ENCODE assay signal across 26 cellular contexts in the genomic region with DNA sequence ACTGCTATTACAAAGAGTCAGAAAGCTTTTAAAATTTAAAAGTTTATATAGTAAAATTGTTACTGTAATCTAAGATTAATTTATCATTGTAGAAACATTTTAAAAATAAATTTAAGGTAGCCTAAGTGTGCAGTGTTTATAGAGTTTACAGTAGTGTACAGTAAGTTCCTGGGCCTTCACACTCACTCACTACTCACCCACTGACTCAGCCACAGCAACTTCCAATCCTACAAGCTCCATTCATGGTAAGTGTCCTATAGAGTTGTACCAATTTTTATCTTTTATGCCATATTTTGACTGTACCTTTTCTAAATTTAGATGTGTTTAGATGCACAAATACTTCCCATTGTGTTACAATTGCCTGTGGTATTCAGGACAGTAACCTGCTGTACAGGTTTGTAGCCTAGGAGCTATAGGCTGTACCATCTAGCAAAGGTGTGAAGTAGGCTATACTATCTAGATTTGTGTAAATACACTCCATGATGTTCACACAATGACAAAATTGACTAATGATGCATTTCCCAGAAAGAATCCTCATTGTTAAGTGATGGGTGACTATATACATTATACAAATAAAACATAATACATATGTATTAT.
"Had no signal": no experiment of that assay in that cellular context is flagged by ENCODE, and none has a peak within 500 bp of the region (broad histone marks: within the 10 kb centered on the region; RNA-seq: fewer than 3 reads in every experiment).

No MANE protein-coding gene starts in this region.

- H3K36me3 Mint-ChIP-seq: activated CD4-positive, alpha-beta memory T cell treated with anti-CD3 and anti-CD28 coated beads for 36 hours; mesothelial cell of epicardium; naive thymus-derived CD8-positive, alpha-beta T cell; neural progenitor cell; type B pancreatic cell had no signal

- H3K4me1 Mint-ChIP-seq: mesothelial cell of epicardium; naive thymus-derived CD8-positive, alpha-beta T cell; neural progenitor cell had no signal

- ATAC-seq: gastrocnemius medialis; left lung; naive thymus-derived CD8-positive, alpha-beta T cell had no signal

- H3K4me3 Mint-ChIP-seq: activated CD4-positive, alpha-beta memory T cell treated with anti-CD3 and anti-CD28 coated beads for 36 hours; activated naive CD4-positive, alpha-beta T cell treated with anti-CD3 and anti-CD28 coated beads for 36 hours; endodermal cell; mesothelial cell of epicardium; naive thymus-derived CD8-positive, alpha-beta T cell; neural progenitor cell; type B pancreatic cell had no signal

- DNase-seq: activated CD4-positive, alpha-beta memory T cell treated with anti-CD3 and anti-CD28 coated beads for 36 hours; activated CD4-positive, alpha-beta T cell treated with anti-CD3 and anti-CD28 coated beads for 48 hours; activated CD4-positive, CD25-positive, alpha-beta regulatory T cell; activated naive CD4-positive, alpha-beta T cell treated with anti-CD3 and anti-CD28 coated beads for 36 hours; activated T-cell treated with anti-CD3 and anti-CD28 coated beads, Interleukin-2, amount 50 U/mL, for 48 hours; amygdala; cortex of kidney; endodermal cell; erythroblast; gastrocnemius medialis; hippocampal formation; kidney glomerular epithelial cell; left lung; naive thymus-derived CD8-positive, alpha-beta T cell; retina; sigmoid colon; stimulated activated CD4-positive, alpha-beta T cell treated with anti-CD3 and anti-CD28 coated beads, Interleukin-15, amount 100 ng/mL, for 24 hours; stimulated activated CD8-positive, alpha-beta memory T cell treated with anti-CD3 and anti-CD28 coated beads, Interleukin-4, amount 100 ng/mL, for 48 hours; stimulated activated naive CD4-positive, alpha-beta T cell treated with Interleukin-2 at 50 U/mL for 16 hours had no signal

- H3K4me3 ChIP-seq: cardiac muscle cell, gastrocnemius medialis, left lung, neural progenitor cell, sigmoid colon, smooth muscle cell, thoracic aorta, vagina had no signal

- H3K9me3 ChIP-seq: gastrocnemius medialis, left lung, sigmoid colon, thoracic aorta, vagina had no signal

- H3K27ac Mint-ChIP-seq: activated CD4-positive, alpha-beta memory T cell treated with anti-CD3 and anti-CD28 coated beads for 36 hours; activated naive CD4-positive, alpha-beta T cell treated with anti-CD3 and anti-CD28 coated beads for 36 hours; endodermal cell; mesothelial cell of epicardium; naive thymus-derived CD8-positive, alpha-beta T cell; neural progenitor cell; type B pancreatic cell had no signal

- H3K4me1 ChIP-seq: neural progenitor cell, vagina had no signal

- H3K9me3 Mint-ChIP-seq: activated CD4-positive, alpha-beta memory T cell treated with anti-CD3 and anti-CD28 coated beads for 36 hours; activated naive CD4-positive, alpha-beta T cell treated with anti-CD3 and anti-CD28 coated beads for 36 hours; endodermal cell; mesothelial cell of epicardium; naive thymus-derived CD8-positive, alpha-beta T cell; neural progenitor cell; type B pancreatic cell had no signal

- H3K27me3 ChIP-seq: cardiac muscle cell, gastrocnemius medialis, left lung, neural progenitor cell, sigmoid colon, vagina had no signal

- H3K27ac ChIP-seq: cardiac muscle cell, gastrocnemius medialis, neural progenitor cell, sigmoid colon, thoracic aorta, vagina had no signal

- H3K36me3 ChIP-seq: cardiac muscle cell, gastrocnemius medialis, left lung, neural progenitor cell, sigmoid colon, thoracic aorta, vagina had no signal
